Comparison of ENCODE assay signal across 19 cellular contexts in genomic region chr7:55118426-55118825, GRCh38.
DNase-seq lines count a peak whose midpoint lies in the region; ATAC-seq, FAIRE-seq and TF ChIP-seq lines count a peak whose summit lies in the region.
"Had no signal": no experiment of that assay in that cellular context is flagged by ENCODE, and none has a peak within 500 bp of the region (broad histone marks: within the 10 kb centered on the region; RNA-seq: fewer than 3 reads in every experiment).

No MANE protein-coding gene starts in this region.

- CTCF ChIA-PET in PC-9 (lab: Charles Lee) = interaction anchor here (1.6 kb wide), 1 partner anchor 43 kb away, joined by 6 read pairs; no protein-coding TSS in a partner anchor

- H3K4me3 ChIP-seq in PC-9 = no peak overlapping the region
- H3K4me3 ChIP-seq: BLaER1 had no signal

- H3K27me3 ChIP-seq in PC-9 (ENCODE audit: insufficient read depth, low read depth) (no peaks in the 10 kb centered on the region), foreskin keratinocyte (no peaks in the 10 kb centered on the region)
- H3K27me3 ChIP-seq: BLaER1 had no signal

- no peaks in the 10 kb centered on the region for H3K9me3 Mint-ChIP-seq in chondrocyte (ENCODE audit: low read depth)
- H3K9me3 Mint-ChIP-seq in activated naive CD8-positive, alpha-beta T cell treated with anti-CD3 and anti-CD28 coated beads, Interleukin-2, amount 50 U/mL, for 24 hours = no peaks in the 10 kb centered on the region
- H3K9me3 Mint-ChIP-seq: CD4-positive, alpha-beta memory T cell; HFFc6 had no signal

- ATAC-seq in foreskin keratinocyte = no peak
- no peak for ATAC-seq in activated naive CD8-positive, alpha-beta T cell treated with anti-CD3 and anti-CD28 coated beads, Interleukin-2, amount 50 U/mL, for 24 hours
- ATAC-seq: HCT116 had no signal

- H3K4me3 Mint-ChIP-seq in chondrocyte (ENCODE audit: unreplicated experiment) = no peak overlapping the region
- no peak overlapping the region for H3K4me3 Mint-ChIP-seq in activated naive CD8-positive, alpha-beta T cell treated with anti-CD3 and anti-CD28 coated beads, Interleukin-2, amount 50 U/mL, for 24 hours
- H3K4me3 Mint-ChIP-seq: CD14-positive monocyte; CD4-positive, alpha-beta memory T cell; HFFc6 had no signal

- peaks cover 57% of the 10 kb centered on the region for H3K4me1 ChIP-seq in PC-9 (replicated peaks; ENCODE audit: insufficient read depth)
- peaks cover 35% of the 10 kb centered on the region for H3K4me1 ChIP-seq in foreskin keratinocyte
- H3K4me1 ChIP-seq: BLaER1 had no signal

- FAIRE-seq in RCC 7860 (lab: Jason Lieb, UNC) = no peak

- intact Hi-C loops in PC-9 (cut with micrococcal nuclease; ENCODE audit: unreplicated experiment) = no loop called here

- H3K27ac ChIP-seq in PC-9 (peak overlapping the region; percentile 79), foreskin keratinocyte (peak overlapping the region; percentile 5)
- H3K27ac ChIP-seq: BLaER1, HL-60 had no signal

- no peak overlapping the region for H3K27ac Mint-ChIP-seq in chondrocyte (ENCODE audit: unreplicated experiment)
- H3K27ac Mint-ChIP-seq in activated naive CD8-positive, alpha-beta T cell treated with anti-CD3 and anti-CD28 coated beads, Interleukin-2, amount 50 U/mL, for 24 hours = no peak overlapping the region
- H3K27ac Mint-ChIP-seq: CD14-positive monocyte; CD4-positive, alpha-beta memory T cell; HFFc6 had no signal

- H3K79me2 ChIP-seq in PC-9 (ENCODE audit: low read depth) = peaks cover 92% of the 10 kb centered on the region

- H3K4me2 ChIP-seq in PC-9 = no peak overlapping the region
- H3K4me2 ChIP-seq: BLaER1 had no signal

- no peaks in the 10 kb centered on the region for H3K9me2 ChIP-seq in PC-9 (ENCODE audit: insufficient read depth)

- H3K4me1 Mint-ChIP-seq in chondrocyte (ENCODE audit: low read depth) = no peaks in the 10 kb centered on the region
- no peaks in the 10 kb centered on the region for H3K4me1 Mint-ChIP-seq in activated naive CD8-positive, alpha-beta T cell treated with anti-CD3 and anti-CD28 coated beads, Interleukin-2, amount 50 U/mL, for 24 hours
- H3K4me1 Mint-ChIP-seq: CD14-positive monocyte; CD4-positive, alpha-beta memory T cell had no signal

- peaks cover 3% of the 10 kb centered on the region for H3K36me3 Mint-ChIP-seq in chondrocyte (ENCODE audit: low read depth)
- no peaks in the 10 kb centered on the region for H3K36me3 Mint-ChIP-seq in activated naive CD8-positive, alpha-beta T cell treated with anti-CD3 and anti-CD28 coated beads, Interleukin-2, amount 50 U/mL, for 24 hours (ENCODE audit: low read depth)
- H3K36me3 Mint-ChIP-seq: CD14-positive monocyte; CD4-positive, alpha-beta memory T cell had no signal

- no peak overlapping the region for H2AFZ ChIP-seq in PC-9

- TF ChIP-seq CTCF in PC-9 (conservative IDR thresholded peaks at IDR 0.05) = no peak
- TF ChIP-seq CTCF in chondrocyte (IDR thresholded peaks at IDR 0.05) = no peak
- TF ChIP-seq CTCF in foreskin keratinocyte (conservative IDR thresholded peaks at IDR 0.05) = no peak

- POLR2A ChIA-PET in PC-9 (lab: Charles Lee; ENCODE audit: unreplicated experiment) = no interaction called here

- DNase-seq in PC-9 = no peak
- peak; percentile 43 for DNase-seq in chondrocyte (ENCODE audit: low spot score)
- DNase-seq in foreskin keratinocyte = no peak
- peak; percentile 20 for DNase-seq in ureter (ENCODE audit: low spot score)
- no peak for DNase-seq in RCC 7860 (ENCODE audit: low spot score)
- DNase-seq in NCI-H128 (lab: John Stamatoyannopoulos, UW; ENCODE audit: unreplicated experiment) = no peak
- no peak for DNase-seq in activated naive CD8-positive, alpha-beta T cell treated with anti-CD3 and anti-CD28 coated beads, Interleukin-2, amount 50 U/mL, for 24 hours
- DNase-seq: 8988T; CD4-positive, alpha-beta memory T cell; DMS153; DMS79; GDM1; GOT3; H7; HFFc6 had no signal

- H3K27me3 Mint-ChIP-seq in chondrocyte (ENCODE audit: low read depth) = peaks cover 2% of the 10 kb centered on the region
- H3K27me3 Mint-ChIP-seq in activated naive CD8-positive, alpha-beta T cell treated with anti-CD3 and anti-CD28 coated beads, Interleukin-2, amount 50 U/mL, for 24 hours = peaks cover 3% of the 10 kb centered on the region

- no peaks in the 10 kb centered on the region for H4K20me1 ChIP-seq in PC-9 (ENCODE audit: insufficient read depth)
- H4K20me1 ChIP-seq: BLaER1 had no signal

- BruUV-seq in PC-9 (replicated peaks; lab: Mats Ljungman, UMichigan) = no TSS peak

- H3F3A ChIP-seq in PC-9 (ENCODE audit: insufficient read depth, low read depth) = peaks cover 91% of the 10 kb centered on the region

- H3K36me3 ChIP-seq in PC-9 (ENCODE audit: low read depth) = peaks cover 43% of the 10 kb centered on the region
- H3K36me3 ChIP-seq: BLaER1 had no signal

- no peaks in the 10 kb centered on the region for H3K9me3 ChIP-seq in PC-9 (ENCODE audit: insufficient read depth, low read depth)
- H3K9me3 ChIP-seq: BLaER1 had no signal

Comparison
In these comparisons a context has a peak if more than half of its experiments do, and no peak if none do; other contexts are left out.
1. DNase-seq: peak in chondrocyte (single experiment) and ureter (single experiment); none in PC-9 (0 of 2), foreskin keratinocyte (0 of 2), RCC 7860 (single experiment), NCI-H128 (single experiment) and activated naive CD8-positive, alpha-beta T cell treated with anti-CD3 and anti-CD28 coated beads, Interleukin-2, amount 50 U/mL, for 24 hours (single experiment).